ENCODE assay signal across 1 cellular context in the genomic region with DNA sequence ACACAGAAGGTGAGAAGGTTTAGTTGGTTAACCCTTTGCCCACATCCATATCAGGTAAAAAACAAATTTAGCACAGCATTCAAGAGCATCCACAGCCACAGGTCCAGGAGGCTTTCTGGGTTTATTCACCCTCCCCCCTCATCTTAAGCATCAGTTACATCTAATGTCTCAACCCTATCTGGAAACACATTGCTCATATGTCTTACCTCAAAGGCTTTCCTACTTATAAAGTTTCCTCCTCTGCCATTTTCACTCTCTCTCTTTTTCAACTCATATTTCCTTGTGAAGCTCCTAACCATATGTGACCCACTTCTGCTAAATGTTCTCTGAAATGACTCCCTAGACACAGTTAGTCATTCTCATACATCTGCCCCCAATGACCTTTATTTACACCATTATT.
TF ChIP-seq lines count a peak whose summit lies in the region.

No MANE protein-coding gene starts in this region.

TF ChIP-seq in IMR-90, 13 proteins besides CTCF, POLR2A, EP300 and RAD21 (continued from another document):
- no peak for TF ChIP-seq ELK1 (IDR thresholded peaks at IDR 0.05; ENCODE audit: borderline replicate concordance, low read depth, low read length)
- TF ChIP-seq CHD1 (IDR thresholded peaks at IDR 0.05; ENCODE audit: low read depth, low read length) = no peak
- TF ChIP-seq CEBPB (IDR thresholded peaks at IDR 0.05; ENCODE audit: low read depth, low read length) = no peak
- TF ChIP-seq SMC3 (IDR thresholded peaks at IDR 0.05; ENCODE audit: low read depth, low read length) = no peak
- TF ChIP-seq MXI1 (IDR thresholded peaks at IDR 0.05; ENCODE audit: borderline replicate concordance, low read depth, low read length) = no peak
- no peak for TF ChIP-seq FOS (IDR thresholded peaks at IDR 0.05; ENCODE audit: low read depth, low read length)
- TF ChIP-seq MAZ (IDR thresholded peaks at IDR 0.05; ENCODE audit: borderline replicate concordance, low read depth, low read length) = no peak
- TF ChIP-seq BHLHE40 (IDR thresholded peaks at IDR 0.05; ENCODE audit: low read depth, low read length) = no peak
TF ChIP-seq in IMR-90: peak in this region for 0.
